ENCODE assay signal across 8 cellular contexts in genomic region chr11:65418431-65418680, GRCh38. TPM values are rescaled to one million over a fixed set of nuclear protein-coding genes. Genes with fewer than 3 reads are reported as not detected.
DNase-seq lines count a peak whose midpoint lies in the region; ATAC-seq and TF ChIP-seq lines count a peak whose summit lies in the region.

No MANE protein-coding gene starts in this region.

- CTCF ChIA-PET in AG04449 (lab: Yijun Ruan, JAX) (interaction anchor here (1.9 to 10.3 kb wide), 2 partner anchors 82 to 91 kb away, joined by 4 to 151 read pairs; no protein-coding TSS in a partner anchor), mammary epithelial cell (lab: Charles Lee; ENCODE audit: low non-redundant PET) (no interaction called here)

- ATAC-seq in HG02885 (IDR thresholded peaks at IDR 0.05; ENCODE audit: poor library complexity, unreplicated experiment): no peak
- ATAC-seq in HG03442 (IDR thresholded peaks at IDR 0.05; ENCODE audit: unreplicated experiment): no peak

- in situ Hi-C loops in mammary epithelial cell (cut with MboI; ENCODE audit: low sequenced_read_pairs in 2 of 2): no loop called here

- peaks cover 60% of the 10 kb centered on the region for H3K4me1 ChIP-seq in HUES64 (ENCODE audit: insufficient read depth, low read length)
- peaks cover 57% of the 10 kb centered on the region for H3K4me1 ChIP-seq in mammary epithelial cell (ENCODE audit: insufficient read depth, low read length)
- peaks cover 65% of the 10 kb centered on the region for H3K4me1 ChIP-seq in mucosa of stomach (ENCODE audit: control insufficient read depth, insufficient read depth, low read length)

- H3K4me3 ChIP-seq in AG04449 (ENCODE audit: low read depth, low read length) (peak overlapping the region; percentile 46), HUES64 (ENCODE audit: low read length) (no peak overlapping the region), mammary epithelial cell (replicated peaks in 1 of 3; ENCODE audit: insufficient read depth in 1 of 3, low read depth in 2 of 3, low read length in 3 of 3) (peak overlapping the region in 1 of 3 experiments; percentile 17), mucosa of stomach (ENCODE audit: low read length) (no peak overlapping the region)

- H3K9ac ChIP-seq in HUES64 (ENCODE audit: low read depth, low read length) (peak overlapping the region; percentile 81), mammary epithelial cell (ENCODE audit: insufficient read depth, low read length) (peak overlapping the region; percentile 53), mucosa of stomach (ENCODE audit: low read length) (peak overlapping the region; percentile 100)

- H3K4me2 ChIP-seq in mammary epithelial cell (ENCODE audit: insufficient read depth, low read depth, low read length): peak overlapping the region; percentile 36

- intact Hi-C loops in mammary epithelial cell (cut with micrococcal nuclease): loop anchor here (1.0 kb wide), 1 partner anchor 36 kb away; the partner anchor contains the start of gene SLC25A45

- BruUV-seq in mammary epithelial cell (replicated peaks; lab: Mats Ljungman, UMichigan): TSS peak; percentile 15

- DNase-seq in AG04449 (ENCODE audit: low read depth, low spot score) (no peak), mammary epithelial cell (no peak), retina (no peak), NCI-H2107 (lab: John Stamatoyannopoulos, UW) (no peak)

- H3K9me3 ChIP-seq in HUES64 (ENCODE audit: insufficient read depth, low read depth, low read length) (no peaks in the 10 kb centered on the region), mammary epithelial cell (replicated peaks; ENCODE audit: insufficient read depth, low read length) (no peaks in the 10 kb centered on the region), mucosa of stomach (ENCODE audit: control insufficient read depth, low read length) (no peaks in the 10 kb centered on the region)

- no peak overlapping the region for H2AFZ ChIP-seq in mammary epithelial cell (ENCODE audit: low read depth, low read length)

- peaks cover 38% of the 10 kb centered on the region for H3K79me2 ChIP-seq in mammary epithelial cell (ENCODE audit: insufficient read depth, low read length)

- H4K20me1 ChIP-seq in mammary epithelial cell (ENCODE audit: insufficient read depth, low read length): no peaks in the 10 kb centered on the region

- dilution Hi-C loops in mammary epithelial cell (cut with HindIII; ENCODE audit: low sequenced_read_pairs): no loop called here

- 25% methylated on average over 4 of the region's 4 CpGs for WGBS in HUES64
- WGBS in mammary epithelial cell (ENCODE audit: low coverage, missing lambda C conversion rate): 50% methylated on average over 2 of the region's 4 CpGs

- no peaks in the 10 kb centered on the region for H3K36me3 ChIP-seq in HUES64 (ENCODE audit: insufficient read depth, low read length)
- H3K36me3 ChIP-seq in mammary epithelial cell (ENCODE audit: insufficient read depth, low read length): no peaks in the 10 kb centered on the region
- peaks cover 4% of the 10 kb centered on the region for H3K36me3 ChIP-seq in mucosa of stomach (ENCODE audit: control insufficient read depth, insufficient read depth, low read length)

- TF ChIP-seq CTCF in AG04449 (IDR thresholded peaks at IDR 0.05; ENCODE audit: insufficient read depth, low read length, missing control alignments) (no peak), mammary epithelial cell (conservative IDR thresholded peaks at IDR 0.05 in 1 of 2, IDR thresholded peaks at IDR 0.05 in 1 of 2; ENCODE audit: extremely low read depth in 1 of 2, insufficient read depth in 1 of 2, low read depth in 1 of 2, low read length in 2 of 2) (no peak)

- H3K27ac ChIP-seq in HUES64 (ENCODE audit: low read depth, low read length) (peak overlapping the region; percentile 96), mammary epithelial cell (ENCODE audit: insufficient read depth, low read depth, low read length) (peak overlapping the region; percentile 100)

- POLR2A ChIA-PET in AG04449 (lab: Yijun Ruan, JAX): interaction anchor here (0.7 to 19.6 kb wide), 9 partner anchors 9 to 85 kb away, joined by 3 to 664 read pairs (median 4); partner anchors contain the start of genes FRMD8 and MALAT1

- H3K27me3 ChIP-seq in HUES64 (ENCODE audit: insufficient read depth, low read length): no peaks in the 10 kb centered on the region
- H3K27me3 ChIP-seq in mammary epithelial cell (ENCODE audit: insufficient read depth, low read length): no peaks in the 10 kb centered on the region
- no peaks in the 10 kb centered on the region for H3K27me3 ChIP-seq in mucosa of stomach (ENCODE audit: control insufficient read depth, insufficient read depth, low read length)

RNA-seq across cellular contexts. Expression of gene NEAT1, which starts 4.2 kb away (rescaled TPM):
- 3.6 TPM for polyA plus RNA-seq in HUES64 (2013, experiment 1 of 2)
- polyA plus RNA-seq in HUES64 (2013, experiment 2 of 2): 3.6 TPM
- 100 to 1,000 TPM; 364 to 775 TPM for total RNA-seq in mammary epithelial cell
- polyA plus RNA-seq in mammary epithelial cell: 20.1 TPM
- polyA minus RNA-seq in mammary epithelial cell: 98.8 TPM

RNA-seq across cellular contexts. Expression of gene FRMD8, which starts 31.9 kb away (rescaled TPM):
- polyA plus RNA-seq in HUES64 (2013, experiment 1 of 2): 12.1 TPM
- polyA plus RNA-seq in HUES64 (2013, experiment 2 of 2): 12.2 TPM
- 10 to 100 TPM; 43.4 to 74.8 TPM for total RNA-seq in mammary epithelial cell
- 34.0 TPM for polyA plus RNA-seq in mammary epithelial cell
- 43.2 TPM for polyA minus RNA-seq in mammary epithelial cell

RNA-seq across cellular contexts. Expression of gene SLC25A45, which starts 35.9 kb away (rescaled TPM):
- 0.55 TPM for polyA plus RNA-seq in HUES64 (2013, experiment 1 of 2)
- polyA plus RNA-seq in HUES64 (2013, experiment 2 of 2): 1.9 TPM
- total RNA-seq in mammary epithelial cell: 1 to 10 TPM in 1 of 2 donors, under 1 TPM in 1; 0.50 to 2.4 TPM
- 0.28 TPM for polyA plus RNA-seq in mammary epithelial cell
- 2.0 TPM for polyA minus RNA-seq in mammary epithelial cell
